23 cellular contexts compared by ENCODE assay signal in the genomic region with DNA sequence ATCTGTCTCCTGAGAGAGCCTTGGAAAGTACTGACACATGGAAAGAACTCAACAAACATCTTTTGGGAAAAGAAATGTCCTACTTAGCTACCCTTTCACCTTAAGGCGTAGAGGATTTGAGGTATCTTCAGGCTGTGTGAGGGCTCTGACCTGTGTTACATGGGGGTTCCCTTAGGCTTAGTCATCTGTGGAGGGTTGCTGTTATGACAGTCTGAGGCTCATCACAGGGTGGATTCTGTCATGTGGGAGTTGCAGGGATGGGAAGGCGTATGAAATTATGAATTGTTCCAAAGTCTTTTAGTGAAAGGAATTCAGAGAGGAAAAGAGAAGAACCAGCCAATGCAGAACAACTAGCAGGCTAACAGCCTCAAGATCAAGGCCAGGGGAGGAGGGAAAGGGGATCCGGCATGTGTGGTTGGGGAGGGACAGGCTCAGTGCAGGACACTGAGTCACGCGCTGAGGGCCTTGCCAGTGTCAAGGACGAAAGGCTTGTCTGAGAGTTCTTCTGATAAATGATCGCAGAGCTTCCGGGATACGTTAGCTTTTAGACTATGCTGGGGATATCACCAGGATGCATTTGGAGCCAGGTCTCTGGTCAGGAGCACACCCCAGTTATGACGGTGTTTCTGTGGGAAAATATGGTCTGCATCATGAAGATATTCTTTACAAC. TPM values are rescaled to one million over a fixed set of nuclear protein-coding genes. Genes with fewer than 3 reads are reported as not detected.
DNase-seq lines count a peak whose midpoint lies in the region; ATAC-seq, FAIRE-seq and TF ChIP-seq lines count a peak whose summit lies in the region.
"Had no signal": no experiment of that assay in that cellular context is flagged by ENCODE, and none has a peak within 500 bp of the region (broad histone marks: within the 10 kb centered on the region; RNA-seq: fewer than 3 reads in every experiment).

No MANE protein-coding gene starts in this region.

- FAIRE-seq in RCC 7860 (lab: Jason Lieb, UNC) (peak; percentile 67), keratinocyte (lab: Jason Lieb, UNC) (peak; percentile 29)
- FAIRE-seq: GM19239 had no signal

- peak; percentile 62 for ATAC-seq in activated T-helper 17 cell treated with anti-CD3 and anti-CD28 coated beads, Interleukin-2, amount 50 U/mL, for 72 hours (replicated peaks)
- ATAC-seq in GM19351 (IDR thresholded peaks at IDR 0.05; ENCODE audit: unreplicated experiment): no peak

- TF ChIP-seq CTCF in keratinocyte (optimal IDR thresholded peaks at IDR 0.05 in 1 of 3, IDR thresholded peaks at IDR 0.05 in 1 of 3, conservative IDR thresholded peaks at IDR 0.05 in 1 of 3; ENCODE audit: extremely low read depth in 1 of 3, insufficient read depth in 2 of 3, low read length in 3 of 3): no peak
- no peak for TF ChIP-seq CTCF in spleen (IDR thresholded peaks at IDR 0.05 in 8 of 11, conservative IDR thresholded peaks at IDR 0.05 in 3 of 11)

- H4K20me1 ChIP-seq in keratinocyte (ENCODE audit: control insufficient read depth, extremely low read depth, insufficient read depth, low read length): no peaks in the 10 kb centered on the region

- H3K4me1 ChIP-seq in keratinocyte (ENCODE audit: control insufficient read depth, extremely low read depth, insufficient read depth, low read length) (peaks cover 26% of the 10 kb centered on the region), spleen (peaks cover 7 to 22% (median 20%) of the 10 kb centered on the region in 6 donors)
- H3K4me1 ChIP-seq: prostate gland had no signal

- H3K27me3 ChIP-seq in keratinocyte (ENCODE audit: control insufficient read depth, extremely low read depth, insufficient read depth, low read length): no peaks in the 10 kb centered on the region
- H3K27me3 ChIP-seq in spleen (replicated peaks in 1 of 7): peaks cover 0 to 50% (median 0%) of the 10 kb centered on the region in 7 donors

- no peak overlapping the region for H3K27ac Mint-ChIP-seq in activated T-helper 17 cell treated with anti-CD3 and anti-CD28 coated beads, Interleukin-2, amount 50 U/mL, for 72 hours

- intact Hi-C loops in spleen (cut with DNase I; ENCODE audit: low total_unique reads): no loop called here

- H3K79me2 ChIP-seq in keratinocyte (ENCODE audit: control insufficient read depth, insufficient read depth, low read length): no peaks in the 10 kb centered on the region

- DNase-seq in RCC 7860 (ENCODE audit: low spot score) (peak; percentile 51), keratinocyte (ENCODE audit: low read depth, low spot score) (no peak), spleen (no peak), hippocampal formation (lab: John Stamatoyannopoulos, UW) (no peak), DMS153 treated with DMSO at 0.1 percent for 48 hours (lab: John Stamatoyannopoulos, UW; ENCODE audit: unreplicated experiment) (no peak)
- no peak for DNase-seq in stimulated activated CD4-positive, alpha-beta T cell treated with anti-CD3 and anti-CD28 coated beads, Interleukin-1b, Interleukin-23, amount 100 ng/mL, for 48 hours
- DNase-seq: aorta; DND-41; erythroblast; GOT3; NCI-H1105 treated with DMSO at 0.1 percent for 48 hours; NCI-H524; SIG-M5; stimulated activated CD4-positive, alpha-beta T cell treated with anti-CD3 and anti-CD28 coated beads, Interleukin-4, amount 100 ng/mL, for 1 hour; T-helper 1 cell had no signal

- no peaks in the 10 kb centered on the region for H3K4me1 Mint-ChIP-seq in activated T-helper 17 cell treated with anti-CD3 and anti-CD28 coated beads, Interleukin-2, amount 50 U/mL, for 72 hours
- H3K4me1 Mint-ChIP-seq: central memory CD8-positive, alpha-beta T cell had no signal

- dilution Hi-C loops in keratinocyte (cut with MboI; ENCODE audit: extremely low pct_ligation_motif_present, low sequenced_read_pairs): no loop called here

- no peak overlapping the region for H2AFZ ChIP-seq in keratinocyte (ENCODE audit: control insufficient read depth, low read length)

- no peaks in the 10 kb centered on the region for H3K9me1 ChIP-seq in keratinocyte (ENCODE audit: control insufficient read depth, extremely low read depth, insufficient read depth, low read length)

- no peaks in the 10 kb centered on the region for H3K36me3 ChIP-seq in keratinocyte (ENCODE audit: control insufficient read depth in 2 of 2, extremely low read depth in 1 of 2, insufficient read depth in 2 of 2, low read length in 2 of 2)
- H3K36me3 ChIP-seq in spleen: no peaks in the 10 kb centered on the region
- H3K36me3 ChIP-seq: prostate gland had no signal

- no peak overlapping the region for H3K9ac ChIP-seq in keratinocyte (ENCODE audit: control insufficient read depth, extremely low read depth, insufficient read depth, low read length)

- no peaks in the 10 kb centered on the region for H3K36me3 Mint-ChIP-seq in activated T-helper 17 cell treated with anti-CD3 and anti-CD28 coated beads, Interleukin-2, amount 50 U/mL, for 72 hours (ENCODE audit: low read depth)

- H3K9me3 Mint-ChIP-seq in activated T-helper 17 cell treated with anti-CD3 and anti-CD28 coated beads, Interleukin-2, amount 50 U/mL, for 72 hours: no peaks in the 10 kb centered on the region
- H3K9me3 Mint-ChIP-seq: central memory CD8-positive, alpha-beta T cell; neural crest cell had no signal

- H3K4me3 Mint-ChIP-seq in activated T-helper 17 cell treated with anti-CD3 and anti-CD28 coated beads, Interleukin-2, amount 50 U/mL, for 72 hours: no peak overlapping the region
- H3K4me3 Mint-ChIP-seq: central memory CD8-positive, alpha-beta T cell; neural crest cell had no signal

- 70 to 87% (median 74%) methylated on average over 10 of the region's 10 CpGs for whole genome bisulfite sequencing in spleen, 5 donors

- no peak overlapping the region for H3K27ac ChIP-seq in keratinocyte (ENCODE audit: control insufficient read depth, insufficient read depth, low read length)
- H3K27ac ChIP-seq in spleen: peak overlapping the region in 6 of 8 donors; percentile 32 to 67 (median 41)
- H3K27ac ChIP-seq: prostate gland had no signal

- H3K9me3 ChIP-seq in keratinocyte (ENCODE audit: control insufficient read depth, low read depth, low read length) (no peaks in the 10 kb centered on the region), spleen (no peaks in the 10 kb centered on the region)
- H3K9me3 ChIP-seq: prostate gland had no signal

- H3K4me2 ChIP-seq in keratinocyte (ENCODE audit: control insufficient read depth, extremely low read depth, insufficient read depth, low read depth, low read length): peak overlapping the region; percentile 63

- H3K4me3 ChIP-seq in keratinocyte (ENCODE audit: control insufficient read depth in 2 of 3, extremely low read depth in 1 of 3, insufficient read depth in 2 of 3, low read depth in 1 of 3, low read length in 3 of 3) (no peak overlapping the region), spleen (no peak overlapping the region)
- H3K4me3 ChIP-seq: prostate gland, skin epidermis had no signal

- H3K27me3 Mint-ChIP-seq in activated T-helper 17 cell treated with anti-CD3 and anti-CD28 coated beads, Interleukin-2, amount 50 U/mL, for 72 hours: peaks cover 26% of the 10 kb centered on the region

- TF ChIP-seq POLR2A in spleen (IDR thresholded peaks at IDR 0.05): no peak

RNA-seq across cellular contexts. Expression of a gene that starts 24.6 kb away (rescaled TPM):
- total RNA-seq in activated T-helper 17 cell treated with anti-CD3 and anti-CD28 coated beads, Interleukin-2, amount 50 U/mL, for 72 hours: under 1 TPM; 0.06 to 0.26 TPM
- not detected in 3 replicates for polyA plus RNA-seq in keratinocyte
- polyA plus RNA-seq in keratinocyte (2011; ENCODE audit: low read depth): not detected
- not detected in 2 replicates for polyA plus RNA-seq in keratinocyte (2011; cell fraction: cytosol; rRNA removed)
- polyA plus RNA-seq in keratinocyte (2011; cell fraction: nucleus; rRNA removed): not detected in 2 replicates
- polyA plus RNA-seq in keratinocyte (2012; ENCODE audit: low replicate concordance): not detected in 2 replicates
- not detected in 3 replicates for polyA minus RNA-seq in keratinocyte
- not detected for polyA minus RNA-seq in keratinocyte (2011; cell fraction: cytosol; rRNA and poly(A)+ RNA removed)
- polyA minus RNA-seq in keratinocyte (2011; cell fraction: nucleus; rRNA and poly(A)+ RNA removed): not detected in 2 replicates
- total RNA-seq in spleen: under 1 TPM in 1 of 7 donors, not detected in 6; 0.17 TPM
- not detected for polyA plus RNA-seq in spleen
- total RNA-seq: neural crest cell, urinary bladder had no signal
- polyA plus RNA-seq: aorta, urinary bladder had no signal

RNA-seq across cellular contexts. Expression of a gene that starts 25.0 kb away (rescaled TPM):
- total RNA-seq in activated T-helper 17 cell treated with anti-CD3 and anti-CD28 coated beads, Interleukin-2, amount 50 U/mL, for 72 hours: under 1 TPM; 0.37 to 0.63 TPM
- polyA plus RNA-seq in keratinocyte (0.03 to 0.06 TPM (median 0.05 TPM) in 3 replicates), spleen (under 1 TPM; 0.07 to 0.18 (median 0.10) TPM)
- polyA plus RNA-seq in keratinocyte (2011; ENCODE audit: low read depth): not detected
- 0.02 and 0.03 TPM in 2 replicates for polyA plus RNA-seq in keratinocyte (2011; cell fraction: cytosol; rRNA removed)
- 0.03 and 0.05 TPM in 2 replicates for polyA plus RNA-seq in keratinocyte (2011; cell fraction: nucleus; rRNA removed)
- polyA plus RNA-seq in keratinocyte (2012; ENCODE audit: low replicate concordance): 0.06 TPM in 1 of 2 replicates, not detected in the other
- polyA minus RNA-seq in keratinocyte: 0.06 to 0.10 TPM (median 0.07 TPM) in 3 replicates
- not detected for polyA minus RNA-seq in keratinocyte (2011; cell fraction: cytosol; rRNA and poly(A)+ RNA removed)
- 0.11 TPM in 1 of 2 replicates, not detected in the other for polyA minus RNA-seq in keratinocyte (2011; cell fraction: nucleus; rRNA and poly(A)+ RNA removed)
- total RNA-seq in spleen: under 1 TPM; 0.15 to 0.26 (median 0.19) TPM
